In genomic region chr4:27123769-27124124, GRCh38 we compare ENCODE assay signal across 19 cellular contexts.
DNase-seq lines count a peak whose midpoint lies in the region; ATAC-seq and TF ChIP-seq lines count a peak whose summit lies in the region.
"Had no signal": no experiment of that assay in that cellular context is flagged by ENCODE, and none has a peak within 500 bp of the region (broad histone marks: within the 10 kb centered on the region; RNA-seq: fewer than 3 reads in every experiment).

No MANE protein-coding gene starts in this region.

- H3K4me1 Mint-ChIP-seq in GM23338 (peaks cover 51% of the 10 kb centered on the region), endodermal cell (peaks cover 42% of the 10 kb centered on the region), neural crest cell (peaks cover 35% of the 10 kb centered on the region)
- H3K4me1 Mint-ChIP-seq: B cell had no signal

- H3K9me3 Mint-ChIP-seq in GM23338 (peaks cover 18% of the 10 kb centered on the region), endodermal cell (no peaks in the 10 kb centered on the region), neural crest cell (peaks cover 4% of the 10 kb centered on the region)

- H3K36me3 ChIP-seq in GM23338 (ENCODE audit: insufficient read depth) (no peaks in the 10 kb centered on the region), PC-3 (ENCODE audit: low read depth, low read length) (no peaks in the 10 kb centered on the region), endodermal cell (ENCODE audit: control insufficient read depth, insufficient read depth, low read length) (no peaks in the 10 kb centered on the region), heart right ventricle (no peaks in the 10 kb centered on the region)

- ATAC-seq in GM23338 (no peak), PC-3 (no peak), left lobe of liver (no peak), heart right ventricle (no peak)
- ATAC-seq: GM12878 had no signal

- H3F3A ChIP-seq in GM23338 (replicated peaks; ENCODE audit: low read depth) (no peaks in the 10 kb centered on the region), PC-3 (ENCODE audit: low read length, unreplicated experiment) (no peaks in the 10 kb centered on the region)

- H3K4me2 ChIP-seq in GM23338 (no peak overlapping the region), PC-3 (ENCODE audit: low read length) (peak overlapping the region; percentile 50; the same call in 1 of the 2 replicates)

- H3K4me3 ChIP-seq in GM23338 (no peak overlapping the region), PC-3 (ENCODE audit: low read length) (no peak overlapping the region), endodermal cell (ENCODE audit: low read length) (peak overlapping the region; percentile 0), heart right ventricle (no peak overlapping the region)
- H3K4me3 ChIP-seq: GM12878 had no signal

- H3K27me3 ChIP-seq in GM23338 (ENCODE audit: insufficient read depth) (no peaks in the 10 kb centered on the region), PC-3 (ENCODE audit: low read length) (no peaks in the 10 kb centered on the region), endodermal cell (ENCODE audit: control insufficient read depth, insufficient read depth, low read length, poor library complexity, severe bottlenecking) (no peaks in the 10 kb centered on the region), heart right ventricle (peaks cover 0 to 2% (median 0%) of the 10 kb centered on the region in 7 donors)

- peak overlapping the region; percentile 86 for H3K27ac ChIP-seq in GM23338 (ENCODE audit: low read depth)
- no peak overlapping the region; the same call in 1 of the 2 replicates for H3K27ac ChIP-seq in PC-3 (ENCODE audit: low read length)
- H3K27ac ChIP-seq in endodermal cell (ENCODE audit: low read depth, low read length): peak overlapping the region; percentile 89
- H3K27ac ChIP-seq in heart right ventricle: no peak overlapping the region
- H3K27ac ChIP-seq: HL-60 had no signal

- no peak for TF ChIP-seq CTCF in GM23338 (conservative IDR thresholded peaks at IDR 0.05; ENCODE audit: low read depth in 2 of 2)
- TF ChIP-seq CTCF in PC-3 (conservative IDR thresholded peaks at IDR 0.05; ENCODE audit: low read depth, low read length): no peak
- TF ChIP-seq CTCF in endodermal cell (conservative IDR thresholded peaks at IDR 0.05): no peak
- TF ChIP-seq CTCF in neural crest cell (conservative IDR thresholded peaks at IDR 0.05): no peak
- TF ChIP-seq CTCF in heart right ventricle (IDR thresholded peaks at IDR 0.05): no peak

- no peaks in the 10 kb centered on the region for H3K79me2 ChIP-seq in GM23338 (replicated peaks; ENCODE audit: insufficient read depth)
- H3K79me2 ChIP-seq in PC-3 (ENCODE audit: low read length): no peaks in the 10 kb centered on the region

- H3K36me3 Mint-ChIP-seq in GM23338 (ENCODE audit: low read depth) (peaks cover 15% of the 10 kb centered on the region; the same call in 2 of the 3 replicates), endodermal cell (ENCODE audit: low read depth) (no peaks in the 10 kb centered on the region), neural crest cell (ENCODE audit: low read depth) (no peaks in the 10 kb centered on the region)

- no peak for DNase-seq in GM23338 (ENCODE audit: low spot score)
- DNase-seq in PC-3: no peak
- peak; percentile 66 for DNase-seq in endodermal cell
- no peak for DNase-seq in neural crest cell (ENCODE audit: low read depth, low spot score)
- no peak for DNase-seq in left lobe of liver (ENCODE audit: low spot score)
- no peak for DNase-seq in amniotic stem cell (lab: John Stamatoyannopoulos, UW)
- no peak for DNase-seq in heart right ventricle
- DNase-seq: COR-L47, GF-D8, GOT3, NCI-H1092 treated with DMSO at 0.1 percent for 48 hours, NCI-H2081, NCI-H2171 treated with DMSO at 0.1 percent for 48 hours, NCI-H446, NCI-H748 treated with DMSO at 0.1 percent for 48 hours, Right ventricle myocardium superior had no signal

- peaks cover 8% of the 10 kb centered on the region for H3K27me3 Mint-ChIP-seq in GM23338 (ENCODE audit: insufficient read depth, low read depth, poor library complexity)
- peaks cover 8% of the 10 kb centered on the region for H3K27me3 Mint-ChIP-seq in endodermal cell (ENCODE audit: insufficient read depth)
- no peaks in the 10 kb centered on the region for H3K27me3 Mint-ChIP-seq in neural crest cell (ENCODE audit: low read depth)

- peaks cover 26% of the 10 kb centered on the region; the same call in 1 of the 2 replicates for H3K4me1 ChIP-seq in GM23338 (ENCODE audit: insufficient read depth)
- peaks cover 24% of the 10 kb centered on the region for H3K4me1 ChIP-seq in PC-3 (ENCODE audit: insufficient read depth, low read length)
- peaks cover 22% of the 10 kb centered on the region for H3K4me1 ChIP-seq in endodermal cell (ENCODE audit: control insufficient read depth, insufficient read depth, low read length)
- no peaks in the 10 kb centered on the region for H3K4me1 ChIP-seq in heart right ventricle

- intact Hi-C loops in PC-3 (cut with micrococcal nuclease) (no loop called here), heart right ventricle (cut with DNase I) (no loop called here)

- H3K9ac ChIP-seq in PC-3 (ENCODE audit: low read length) (no peak overlapping the region), endodermal cell (ENCODE audit: extremely low read depth, low read length, poor library complexity, severe bottlenecking) (no peak overlapping the region)

- H3K4me3 Mint-ChIP-seq in GM23338 (no peak overlapping the region; the same call in 2 of the 3 replicates), endodermal cell (no peak overlapping the region), neural crest cell (peak overlapping the region; percentile 17)
- H3K4me3 Mint-ChIP-seq: B cell had no signal

- POLR2A ChIA-PET in PC-3 (lab: Charles Lee; ENCODE audit: unreplicated experiment): no interaction called here

- H3K9me3 ChIP-seq in PC-3 (ENCODE audit: low read length) (no peaks in the 10 kb centered on the region), endodermal cell (ENCODE audit: control insufficient read depth, low read length) (peaks cover 6% of the 10 kb centered on the region), heart right ventricle (no peaks in the 10 kb centered on the region)

- no TSS peak for BruUV-seq in PC-3 (replicated peaks; lab: Mats Ljungman, UMichigan)

- CTCF ChIA-PET in PC-3 (lab: Charles Lee): no interaction called here

- H4K20me1 ChIP-seq in GM23338 (replicated peaks; ENCODE audit: insufficient read depth) (no peaks in the 10 kb centered on the region), PC-3 (ENCODE audit: low read length) (no peaks in the 10 kb centered on the region)

- H2AFZ ChIP-seq in GM23338 (no peak overlapping the region), PC-3 (ENCODE audit: low read length) (no peak overlapping the region)

- peak overlapping the region; percentile 84 for H3K27ac Mint-ChIP-seq in GM23338
- H3K27ac Mint-ChIP-seq in endodermal cell: peak overlapping the region; percentile 80
- H3K27ac Mint-ChIP-seq in neural crest cell (ENCODE audit: unreplicated experiment): peak overlapping the region; percentile 30
- H3K27ac Mint-ChIP-seq: B cell had no signal

- H3K9me2 ChIP-seq in GM23338 (ENCODE audit: insufficient read depth): peaks cover 26% of the 10 kb centered on the region; the same call in 1 of the 2 replicates
- no peaks in the 10 kb centered on the region for H3K9me2 ChIP-seq in PC-3 (replicated peaks; ENCODE audit: low read length)

TF ChIP-seq in GM23338, 12 proteins besides CTCF, POLR2A, EP300 and RAD21 (continues in another document):
- no peak for TF ChIP-seq POLR2AphosphoS5 (IDR thresholded peaks at IDR 0.05; ENCODE audit: low read depth)
- no peak for TF ChIP-seq NANOG (IDR thresholded peaks at IDR 0.05; ENCODE audit: borderline replicate concordance)
- TF ChIP-seq STAT1 (IDR thresholded peaks at IDR 0.05; ENCODE audit: unreplicated experiment): no peak

Comparison
In these comparisons a context has a peak if more than half of its experiments do, and no peak if none do; other contexts are left out.
1. H3K27ac ChIP-seq: peak in GM23338 (single experiment) and endodermal cell (single experiment); none in PC-3 (single experiment) and heart right ventricle (0 of 10).
2. H3K27ac Mint-ChIP-seq: peak in every context shown above with its lines; median percentile 84 in GM23338; 80 in endodermal cell; 30 in neural crest cell.